In genomic region chr2:57760448-57760847, GRCh38 we compare ENCODE assay signal across 8 cellular contexts.
DNase-seq lines count a peak whose midpoint lies in the region; ATAC-seq, FAIRE-seq and TF ChIP-seq lines count a peak whose summit lies in the region.

No MANE protein-coding gene starts in this region.

- peak overlapping the region; percentile 54 for H3K4me2 ChIP-seq in keratinocyte (ENCODE audit: control insufficient read depth, extremely low read depth, insufficient read depth, low read depth, low read length)

- H3K9me3 ChIP-seq in keratinocyte (ENCODE audit: control insufficient read depth, low read depth, low read length) (no peaks in the 10 kb centered on the region), kidney (ENCODE audit: control insufficient read depth in 1 of 2, low read length in 2 of 2) (no peaks in the 10 kb centered on the region), uterus (no peaks in the 10 kb centered on the region)

- H3K79me2 ChIP-seq in keratinocyte (ENCODE audit: control insufficient read depth, insufficient read depth, low read length): no peaks in the 10 kb centered on the region

- TF ChIP-seq CTCF in keratinocyte (optimal IDR thresholded peaks at IDR 0.05 in 1 of 3, IDR thresholded peaks at IDR 0.05 in 1 of 3, conservative IDR thresholded peaks at IDR 0.05 in 1 of 3; ENCODE audit: extremely low read depth in 1 of 3, insufficient read depth in 2 of 3, low read length in 3 of 3) (no peak), kidney (IDR thresholded peaks at IDR 0.05; ENCODE audit: borderline replicate concordance, extremely low read depth, insufficient read depth) (no peak), uterus (IDR thresholded peaks at IDR 0.05) (no peak)

- DNase-seq in NCI-H524 treated with DMSO at 0.1 percent for 48 hours (lab: John Stamatoyannopoulos, UW) (peak; percentile 4), keratinocyte (ENCODE audit: low read depth, low spot score) (no peak), urothelium cell line (ENCODE audit: low spot score) (no peak), iPS-NIHi11 (ENCODE audit: low spot score) (no peak), kidney (no peak), uterus (no peak)

- ATAC-seq in GM18868 (IDR thresholded peaks at IDR 0.05; ENCODE audit: unreplicated experiment) (peak; percentile 86), HG02642 (IDR thresholded peaks at IDR 0.05; ENCODE audit: poor library complexity, unreplicated experiment) (peak; percentile 64)

- H3K27ac ChIP-seq in keratinocyte (ENCODE audit: control insufficient read depth, insufficient read depth, low read length): no peak overlapping the region
- no peak overlapping the region for H3K27ac ChIP-seq in kidney (ENCODE audit: low read depth in 2 of 2, low read length in 2 of 2)
- no peak overlapping the region for H3K27ac ChIP-seq in uterus

- FAIRE-seq in keratinocyte (lab: Jason Lieb, UNC): no peak
- no peak for FAIRE-seq in urothelium cell line (lab: Jason Lieb, UNC)
- FAIRE-seq in kidney (lab: Jason Lieb, UNC): no peak

- no peaks in the 10 kb centered on the region for H4K20me1 ChIP-seq in keratinocyte (ENCODE audit: control insufficient read depth, extremely low read depth, insufficient read depth, low read length)

- peak overlapping the region in 1 of 3 experiments; percentile 15 for H3K4me3 ChIP-seq in keratinocyte (ENCODE audit: control insufficient read depth in 2 of 3, extremely low read depth in 1 of 3, insufficient read depth in 2 of 3, low read depth in 1 of 3, low read length in 3 of 3)
- peak overlapping the region in 1 of 2 donors; percentile 38 for H3K4me3 ChIP-seq in kidney (ENCODE audit: low read length in 2 of 2)
- peak overlapping the region in 1 of 2 donors; percentile 19 for H3K4me3 ChIP-seq in uterus

- dilution Hi-C loops in keratinocyte (cut with MboI; ENCODE audit: extremely low pct_ligation_motif_present, low sequenced_read_pairs): no loop called here

- H3K4me1 ChIP-seq in keratinocyte (ENCODE audit: control insufficient read depth, extremely low read depth, insufficient read depth, low read length): peaks cover 7% of the 10 kb centered on the region
- peaks cover 0 to 2% of the 10 kb centered on the region in 2 donors for H3K4me1 ChIP-seq in kidney (ENCODE audit: control insufficient read depth in 1 of 2, insufficient read depth in 1 of 2, low read depth in 1 of 2, low read length in 2 of 2)
- H3K4me1 ChIP-seq in uterus: no peaks in the 10 kb centered on the region

- no peak for TF ChIP-seq POLR2A in uterus (IDR thresholded peaks at IDR 0.05)

- no peaks in the 10 kb centered on the region for H3K27me3 ChIP-seq in keratinocyte (ENCODE audit: control insufficient read depth, extremely low read depth, insufficient read depth, low read length)
- no peaks in the 10 kb centered on the region for H3K27me3 ChIP-seq in uterus

- H3K9me1 ChIP-seq in keratinocyte (ENCODE audit: control insufficient read depth, extremely low read depth, insufficient read depth, low read length): no peaks in the 10 kb centered on the region

- H3K36me3 ChIP-seq in keratinocyte (ENCODE audit: control insufficient read depth in 2 of 2, extremely low read depth in 1 of 2, insufficient read depth in 2 of 2, low read length in 2 of 2) (no peaks in the 10 kb centered on the region), kidney (ENCODE audit: control insufficient read depth in 1 of 2, insufficient read depth in 2 of 2, low read length in 2 of 2) (no peaks in the 10 kb centered on the region), uterus (no peaks in the 10 kb centered on the region)

- intact Hi-C loops in kidney (cut with DNase I): no loop called here
- intact Hi-C loops in uterus (cut with DNase I; ENCODE audit: low total_unique reads): no loop called here

- H3K9ac ChIP-seq in keratinocyte (ENCODE audit: control insufficient read depth, extremely low read depth, insufficient read depth, low read length) (no peak overlapping the region), kidney (ENCODE audit: low read length in 2 of 2) (no peak overlapping the region)

- H2AFZ ChIP-seq in keratinocyte (ENCODE audit: control insufficient read depth, low read length): no peak overlapping the region
